Comparison of ENCODE assay signal across 17 cellular contexts in genomic region chr17:292531-293382, GRCh38. TPM values are rescaled to one million over a fixed set of nuclear protein-coding genes. Genes with fewer than 3 reads are reported as not detected.
DNase-seq lines count a peak whose midpoint lies in the region; ATAC-seq, FAIRE-seq and TF ChIP-seq lines count a peak whose summit lies in the region.
"Had no signal": no experiment of that assay in that cellular context is flagged by ENCODE, and none has a peak within 500 bp of the region (broad histone marks: within the 10 kb centered on the region; RNA-seq: fewer than 3 reads in every experiment).

No MANE protein-coding gene starts in this region.

- H3K79me2 ChIP-seq in H9 (ENCODE audit: insufficient read depth, low read length): no peaks in the 10 kb centered on the region

- no peak overlapping the region for H3T11ph ChIP-seq in H9 (ENCODE audit: low read length)

- no peaks in the 10 kb centered on the region for H4K20me1 ChIP-seq in H9 (ENCODE audit: control insufficient read depth, insufficient read depth, insufficient read length)

- H2AFZ ChIP-seq in H9 (ENCODE audit: low read length): no peak overlapping the region

- H3K4me3 Mint-ChIP-seq in CD8-positive, alpha-beta T cell: peak overlapping the region; percentile 54
- no peak overlapping the region; a peak in 1 of 5 replicates for H3K4me3 Mint-ChIP-seq in H9
- H3K4me3 Mint-ChIP-seq: activated CD4-positive, alpha-beta memory T cell treated with anti-CD3 and anti-CD28 coated beads, Interleukin-2, amount 10 ng/mL, durations not matched to agents 7 days and 5 days had no signal

- no peaks in the 10 kb centered on the region for H3K36me3 ChIP-seq in CD8-positive, alpha-beta T cell (ENCODE audit: insufficient read depth, low read length)
- H3K36me3 ChIP-seq in kidney (ENCODE audit: control insufficient read depth in 1 of 2, insufficient read depth in 2 of 2, low read length in 2 of 2) (peaks cover 0 to 2% of the 10 kb centered on the region in 2 donors), pancreas (peaks cover 0 to 4% (median 0%) of the 10 kb centered on the region in 3 donors)
- H3K36me3 ChIP-seq: ascending aorta had no signal

- ATAC-seq in CD8-positive, alpha-beta T cell: peak; percentile 61
- ATAC-seq in pancreas (peak in 1 of 4 donors; percentile 23), GM18907 (IDR thresholded peaks at IDR 0.05; ENCODE audit: unreplicated experiment) (no peak), GM21360 (IDR thresholded peaks at IDR 0.05; ENCODE audit: unreplicated experiment) (no peak)

- no peak overlapping the region for H3K4ac ChIP-seq in H9 (ENCODE audit: low read depth, low read length)

- H2BK15ac ChIP-seq in H9 (ENCODE audit: low read depth, low read length): no peak overlapping the region

- H4K5ac ChIP-seq in H9 (ENCODE audit: insufficient read length, low read depth, low read length): no peak overlapping the region

- no peak overlapping the region for H4K8ac ChIP-seq in H9 (replicated peaks; ENCODE audit: insufficient read length, low read depth, low read length)

- WGBS in H9 (ENCODE audit: extremely low coverage, insufficient read length, low lambda C conversion rate): no CpG with 5 or more reads among the region's 29 CpGs
- whole genome bisulfite sequencing in pancreas, 2 donors: 87 to 90% methylated on average over 29 of the region's 29 CpGs

- no peak overlapping the region for H3K27ac ChIP-seq in CD8-positive, alpha-beta T cell (ENCODE audit: low read depth, low read length)
- H3K27ac ChIP-seq in H9 (ENCODE audit: insufficient read length, low read depth, low read length) (no peak overlapping the region), kidney (ENCODE audit: low read depth in 2 of 2, low read length in 2 of 2) (no peak overlapping the region), pancreas (no peak overlapping the region)
- H3K27ac ChIP-seq: ascending aorta had no signal

- H3K23ac ChIP-seq in H9 (ENCODE audit: insufficient read length, low read depth, low read length): no peak overlapping the region

- peaks cover 8% of the 10 kb centered on the region for H3K4me1 ChIP-seq in CD8-positive, alpha-beta T cell (ENCODE audit: insufficient read depth, low read length)
- H3K4me1 ChIP-seq in H9 (ENCODE audit: insufficient read depth, low read length): no peaks in the 10 kb centered on the region
- H3K4me1 ChIP-seq in kidney (ENCODE audit: control insufficient read depth in 1 of 2, insufficient read depth in 1 of 2, low read depth in 1 of 2, low read length in 2 of 2): no peaks in the 10 kb centered on the region
- no peaks in the 10 kb centered on the region for H3K4me1 ChIP-seq in pancreas
- H3K4me1 ChIP-seq: ascending aorta had no signal

- H2AK5ac ChIP-seq in H9 (ENCODE audit: insufficient read length, low read length): no peak overlapping the region

- H3K23me2 ChIP-seq in H9 (ENCODE audit: insufficient read length, low read depth, low read length, poor library complexity, severe bottlenecking): no peaks in the 10 kb centered on the region

- POLR2A ChIA-PET in CD8-positive, alpha-beta T cell (lab: Charles Lee): no interaction called here
- POLR2A ChIA-PET in GM10248 (lab: Yijun Ruan, JAX): no interaction called here

- H3K18ac ChIP-seq in H9 (ENCODE audit: insufficient read length, low read depth, low read length): no peak overlapping the region

- H3K36me3 Mint-ChIP-seq in CD8-positive, alpha-beta T cell: no peaks in the 10 kb centered on the region
- H3K36me3 Mint-ChIP-seq in H9 (ENCODE audit: insufficient read depth in 1 of 3, low read depth in 3 of 3): no peaks in the 10 kb centered on the region

- no peak for DNase-seq in CD8-positive, alpha-beta T cell
- no peak for DNase-seq in H9
- peak; percentile 51 for DNase-seq in kidney
- DNase-seq in pancreas: peak in 4 of 6 donors; percentile 9 to 51 (median 31)
- DNase-seq in GM10248 (ENCODE audit: extremely low spot score): no peak
- DNase-seq: activated CD4-positive, alpha-beta memory T cell treated with anti-CD3 and anti-CD28 coated beads, Interleukin-2, amount 10 ng/mL, durations not matched to agents 7 days and 5 days; AML-193; EL; HCEC 1CT; hippocampal formation; NCI-H1930; small intestine; stimulated activated CD8-positive, alpha-beta memory T cell treated with anti-CD3 and anti-CD28 coated beads, Interleukin-4, amount 100 ng/mL, for 48 hours had no signal

- peaks cover 3% of the 10 kb centered on the region for H3K27me3 Mint-ChIP-seq in CD8-positive, alpha-beta T cell (ENCODE audit: low read depth)
- H3K27me3 Mint-ChIP-seq in H9 (ENCODE audit: low read depth): peaks cover 11% of the 10 kb centered on the region
- H3K27me3 Mint-ChIP-seq: activated CD4-positive, alpha-beta memory T cell treated with anti-CD3 and anti-CD28 coated beads, Interleukin-2, amount 10 ng/mL, durations not matched to agents 7 days and 5 days had no signal

- H3K4me1 Mint-ChIP-seq in CD8-positive, alpha-beta T cell (ENCODE audit: low read depth): peaks cover 9% of the 10 kb centered on the region
- H3K4me1 Mint-ChIP-seq in H9: peaks cover 0 to 11% of the 10 kb centered on the region in 2 experiments; a peak in 3 of 4 replicates

- H2BK120ac ChIP-seq in H9 (ENCODE audit: low read depth, low read length, poor library complexity, severe bottlenecking): no peak overlapping the region

- H3K79me1 ChIP-seq in H9 (ENCODE audit: insufficient read depth, low read depth, low read length, poor library complexity, severe bottlenecking): no peaks in the 10 kb centered on the region

- no peak overlapping the region for H2BK12ac ChIP-seq in H9 (ENCODE audit: insufficient read length, low read depth, low read length)

- intact Hi-C loops in CD8-positive, alpha-beta T cell (cut with DNase I, micrococcal nuclease): no loop called here
- intact Hi-C loops in kidney (cut with DNase I): no loop called here
- intact Hi-C loops in pancreas (cut with DNase I): no loop called here

- H3K56ac ChIP-seq in H9 (ENCODE audit: insufficient read length, low read depth, low read length): no peak overlapping the region

- H3K9me3 ChIP-seq in CD8-positive, alpha-beta T cell (ENCODE audit: low read length): no peaks in the 10 kb centered on the region
- H3K9me3 ChIP-seq in H9 (ENCODE audit: control insufficient read depth, low read depth, low read length) (no peaks in the 10 kb centered on the region), kidney (ENCODE audit: control insufficient read depth in 1 of 2, low read length in 2 of 2) (no peaks in the 10 kb centered on the region), pancreas (no peaks in the 10 kb centered on the region)
- H3K9me3 ChIP-seq: ascending aorta had no signal

- no peak overlapping the region for H3K4me3 ChIP-seq in CD8-positive, alpha-beta T cell (ENCODE audit: low read depth, low read length)
- H3K4me3 ChIP-seq in kidney (ENCODE audit: low read length in 2 of 2) (no peak overlapping the region), pancreas (no peak overlapping the region)
- H3K4me3 ChIP-seq: ascending aorta had no signal

- CTCF ChIA-PET in CD8-positive, alpha-beta T cell (lab: Charles Lee): interaction anchor here (1.5 kb wide), 1 partner anchor 119 kb away, joined by 4 read pairs; no protein-coding TSS in a partner anchor
- CTCF ChIA-PET in GM10248 (lab: Yijun Ruan, JAX): interaction anchor here (1.4 to 1.5 kb wide), 2 partner anchors 9 to 33 kb away, joined by 3 to 4 read pairs; no protein-coding TSS in a partner anchor

- no peaks in the 10 kb centered on the region for H3K27me3 ChIP-seq in CD8-positive, alpha-beta T cell (ENCODE audit: insufficient read depth, low read length)
- H3K27me3 ChIP-seq in H9 (ENCODE audit: insufficient read depth, low read length): no peaks in the 10 kb centered on the region
- no peaks in the 10 kb centered on the region for H3K27me3 ChIP-seq in pancreas
- H3K27me3 ChIP-seq: ascending aorta had no signal

- H2BK5ac ChIP-seq in H9 (ENCODE audit: insufficient read length, low read length): no peak overlapping the region

- no peak overlapping the region for H2BK20ac ChIP-seq in H9 (ENCODE audit: low read depth, low read length, poor library complexity, severe bottlenecking)

- H3K9ac ChIP-seq in H9 (ENCODE audit: extremely low read depth, insufficient read length, low read length) (no peak overlapping the region), kidney (ENCODE audit: low read length in 2 of 2) (no peak overlapping the region)

- FAIRE-seq in kidney (lab: Jason Lieb, UNC) (no peak), pancreas (lab: Jason Lieb, UNC) (no peak)
- FAIRE-seq: endometrium, small intestine had no signal

- H4K91ac ChIP-seq in H9 (ENCODE audit: insufficient read length, low read depth, low read length): no peak overlapping the region

- no peak for TF ChIP-seq CTCF in CD8-positive, alpha-beta T cell (IDR thresholded peaks at IDR 0.05)
- TF ChIP-seq CTCF in H9 (conservative IDR thresholded peaks at IDR 0.05): no peak
- TF ChIP-seq CTCF in kidney (IDR thresholded peaks at IDR 0.05; ENCODE audit: borderline replicate concordance, extremely low read depth, insufficient read depth): no peak
- no peak for TF ChIP-seq CTCF in pancreas (IDR thresholded peaks at IDR 0.05)
- TF ChIP-seq CTCF in GM10248 (IDR thresholded peaks at IDR 0.05; ENCODE audit: control extremely low read depth, extremely low read depth, low read depth, missing control alignments): no peak

- no peak overlapping the region for H3K27ac Mint-ChIP-seq in CD8-positive, alpha-beta T cell
- H3K27ac Mint-ChIP-seq in H9: peak overlapping the region in 2 of 3 experiments; percentile 49 to 55; a peak in 2 of 7 replicates
- H3K27ac Mint-ChIP-seq: activated CD4-positive, alpha-beta memory T cell treated with anti-CD3 and anti-CD28 coated beads, Interleukin-2, amount 10 ng/mL, durations not matched to agents 7 days and 5 days had no signal

- H3K14ac ChIP-seq in H9 (ENCODE audit: insufficient read depth, low read length): no peak overlapping the region

- H3K4me2 ChIP-seq in H9 (ENCODE audit: insufficient read depth, insufficient read length, low read length): no peak overlapping the region

- no peaks in the 10 kb centered on the region for H3K9me3 Mint-ChIP-seq in CD8-positive, alpha-beta T cell
- no peaks in the 10 kb centered on the region for H3K9me3 Mint-ChIP-seq in H9
- H3K9me3 Mint-ChIP-seq: activated CD4-positive, alpha-beta memory T cell treated with anti-CD3 and anti-CD28 coated beads, Interleukin-2, amount 10 ng/mL, durations not matched to agents 7 days and 5 days had no signal

RNA-seq across cellular contexts. Expression of gene RPH3AL, which starts 59.9 kb away (rescaled TPM):
- 1 to 10 TPM in 1 of 2 experiments, under 1 TPM in 1; 0.78 to 1.2 TPM for total RNA-seq in CD8-positive, alpha-beta T cell
- total RNA-seq in H9 (2021) (2.3 and 3.0 TPM in 2 replicates), kidney (55.9 TPM), pancreas (10 to 100 TPM; 45.1 to 89.1 (median 61.7) TPM)
- polyA plus RNA-seq in kidney (ENCODE audit: insufficient read depth, low read depth, low replicate concordance) (18.1 TPM), pancreas (10 to 100 TPM; 43.4 to 46.5 TPM)

Comparison
In these comparisons a context has a peak if more than half of its experiments do, and no peak if none do; other contexts are left out.
1. DNase-seq: peak in kidney (single experiment) and pancreas (4 of 6); none in CD8-positive, alpha-beta T cell (0 of 7), H9 (single experiment) and GM10248 (single experiment).
2. RNA of gene RPH3AL, which starts 59.9 kb away (total RNA-seq): 45.1 to 89.1 TPM in pancreas and 55.9 TPM in kidney (single experiment); 2.3 to 3.0 TPM in H9 and 0.78 to 1.2 TPM in CD8-positive, alpha-beta T cell; every median in the first group is over 10 times any median in the second.